Comparison of ENCODE assay signal across 1 cellular context in genomic region chr5:56814963-56815656, GRCh38.
TF ChIP-seq lines count a peak whose summit lies in the region.

TSS of gene MAP3K1 (plus strand) at chr5:56815549. CDS start at chr5:56815574, 25 bp downstream.

TF ChIP-seq in HepG2, 621 proteins besides CTCF, POLR2A, EP300 and RAD21 (continued from another document and continues in another):
- TF ChIP-seq ZNF253 (CRISPR knock-in tag; IDR thresholded peaks at IDR 0.05; ENCODE audit: borderline replicate concordance): no peak
- no peak for TF ChIP-seq DBP (CRISPR knock-in tag; IDR thresholded peaks at IDR 0.05; ENCODE audit: not compliant biosample characterization)
- TF ChIP-seq ZNF503 (CRISPR knock-in tag; IDR thresholded peaks at IDR 0.05): peak; percentile 23; the same call in 1 of the 2 replicates
- no peak; the same call in 1 of the 2 replicates for TF ChIP-seq SOX5 (CRISPR knock-in tag; IDR thresholded peaks at IDR 0.05; ENCODE audit: borderline replicate concordance)
- TF ChIP-seq PHF20 (CRISPR knock-in tag; IDR thresholded peaks at IDR 0.05): peak; percentile 46; the same call in 1 of the 2 replicates
- no peak for TF ChIP-seq ZNF234 (CRISPR knock-in tag; conservative IDR thresholded peaks at IDR 0.05)
- no peak for TF ChIP-seq ZNF747 (CRISPR knock-in tag; IDR thresholded peaks at IDR 0.05; ENCODE audit: borderline replicate concordance)
- no peak for TF ChIP-seq YEATS2 (CRISPR knock-in tag; IDR thresholded peaks at IDR 0.05; ENCODE audit: borderline replicate concordance)
- TF ChIP-seq ZBTB42 (CRISPR knock-in tag; IDR thresholded peaks at IDR 0.05): peak; percentile 78; the same call in 1 of the 2 replicates
- TF ChIP-seq AGO1 (IDR thresholded peaks at IDR 0.05; ENCODE audit: low read depth, low read length, poor library complexity, severe bottlenecking): peak; percentile 95
- TF ChIP-seq KAT7 (CRISPR knock-in tag; IDR thresholded peaks at IDR 0.05; ENCODE audit: borderline replicate concordance): no peak
- TF ChIP-seq ZSCAN30 (CRISPR knock-in tag; IDR thresholded peaks at IDR 0.05): no peak
- peak; percentile 41; the same call in 1 of the 2 replicates for TF ChIP-seq ZFP91 (CRISPR knock-in tag; IDR thresholded peaks at IDR 0.05; ENCODE audit: borderline replicate concordance)
- TF ChIP-seq PHF8 (CRISPR knock-in tag; IDR thresholded peaks at IDR 0.05): peak; percentile 29; the same call in 1 of the 2 replicates
- no peak for TF ChIP-seq ZNF362 (CRISPR knock-in tag; IDR thresholded peaks at IDR 0.05; ENCODE audit: borderline replicate concordance)
- TF ChIP-seq NFKB2 (CRISPR knock-in tag; IDR thresholded peaks at IDR 0.05; ENCODE audit: borderline replicate concordance): peak; percentile 72; the same call in 1 of the 2 replicates
- TF ChIP-seq REPIN1 (CRISPR knock-in tag; IDR thresholded peaks at IDR 0.05; ENCODE audit: borderline replicate concordance, low read depth): peak; percentile 23; the same call in 1 of the 2 replicates
- no peak for TF ChIP-seq E2F1 (CRISPR knock-in tag; IDR thresholded peaks at IDR 0.05)
- TF ChIP-seq ZC3H4 (CRISPR knock-in tag; IDR thresholded peaks at IDR 0.05; ENCODE audit: borderline replicate concordance): no peak
- TF ChIP-seq ZNF772 (CRISPR knock-in tag; IDR thresholded peaks at IDR 0.05): 0 out of 2 replicates have a peak, but pooled peaks have one; percentile 44
- TF ChIP-seq YY1 (IDR thresholded peaks at IDR 0.05; ENCODE audit: insufficient read depth, insufficient replicate concordance, low read depth, low read length): peak; percentile 94
- TF ChIP-seq ZNF441 (CRISPR knock-in tag; IDR thresholded peaks at IDR 0.05; ENCODE audit: borderline replicate concordance): peak; percentile 95
- peak; percentile 80 for TF ChIP-seq ARID4A (CRISPR knock-in tag; IDR thresholded peaks at IDR 0.05; ENCODE audit: borderline replicate concordance)
- TF ChIP-seq NCOA2 (CRISPR knock-in tag; IDR thresholded peaks at IDR 0.05): peak; percentile 18; the same call in 1 of the 2 replicates
- TF ChIP-seq PAF1 (CRISPR knock-in tag; IDR thresholded peaks at IDR 0.05): no peak
- no peak for TF ChIP-seq AHDC1 (CRISPR knock-in tag; IDR thresholded peaks at IDR 0.05; ENCODE audit: borderline replicate concordance)
- peak; percentile 53; the same call in 1 of the 2 replicates for TF ChIP-seq KDM2A (CRISPR knock-in tag; IDR thresholded peaks at IDR 0.05; ENCODE audit: borderline replicate concordance, low read depth)
- TF ChIP-seq ATF7-NPFF (CRISPR knock-in tag; IDR thresholded peaks at IDR 0.05; ENCODE audit: low read depth): no peak
- TF ChIP-seq ZNF460 (CRISPR knock-in tag; IDR thresholded peaks at IDR 0.05; ENCODE audit: borderline replicate concordance): no peak
- TF ChIP-seq ZNF670 (CRISPR knock-in tag; IDR thresholded peaks at IDR 0.05; ENCODE audit: borderline replicate concordance): no peak
- no peak; the same call in 1 of the 2 replicates for TF ChIP-seq ZNF790 (CRISPR knock-in tag; IDR thresholded peaks at IDR 0.05; ENCODE audit: borderline replicate concordance)
- no peak for TF ChIP-seq ZNF678 (CRISPR knock-in tag; IDR thresholded peaks at IDR 0.05)
- 0 out of 2 replicates have a peak, but pooled peaks have one; percentile 36 for TF ChIP-seq SMAD9 (CRISPR knock-in tag; IDR thresholded peaks at IDR 0.05)
- no peak for TF ChIP-seq SUZ12 (IDR thresholded peaks at IDR 0.05; ENCODE audit: low read depth, low read length)
- peak; percentile 78 for TF ChIP-seq ZNF607 (CRISPR knock-in tag; IDR thresholded peaks at IDR 0.05; ENCODE audit: borderline replicate concordance)
- no peak for TF ChIP-seq MLLT10 (CRISPR knock-in tag; IDR thresholded peaks at IDR 0.05)
- no peak for TF ChIP-seq ZFP1 (CRISPR knock-in tag; IDR thresholded peaks at IDR 0.05)
- 0 out of 2 replicates have a peak, but pooled peaks have one; percentile 56 for TF ChIP-seq ZNF703 (CRISPR knock-in tag; IDR thresholded peaks at IDR 0.05; ENCODE audit: borderline replicate concordance)
- TF ChIP-seq ZMAT3 (CRISPR knock-in tag; conservative IDR thresholded peaks at IDR 0.05): peak; percentile 75; the same call in 1 of the 2 replicates
- TF ChIP-seq ZMYM4 (CRISPR knock-in tag; IDR thresholded peaks at IDR 0.05): peak; percentile 81
- no peak for TF ChIP-seq THYN1 (CRISPR knock-in tag; IDR thresholded peaks at IDR 0.05; ENCODE audit: borderline replicate concordance, low read depth)
- TF ChIP-seq RAD51 (IDR thresholded peaks at IDR 0.05; ENCODE audit: borderline replicate concordance): no peak
- TF ChIP-seq MEIS2 (CRISPR knock-in tag; IDR thresholded peaks at IDR 0.05): peak; percentile 8; the same call in 1 of the 2 replicates
- TF ChIP-seq RNF219 (CRISPR knock-in tag; IDR thresholded peaks at IDR 0.05): no peak
- peak; percentile 86; the same call in 1 of the 2 replicates for TF ChIP-seq SNRNP70 (IDR thresholded peaks at IDR 0.05; ENCODE audit: low read depth, low read length)
